In genomic region chr18:986071-986470, GRCh38 we compare ENCODE assay signal across 16 cellular contexts.
A peak's percentile ranks its signal among the peaks of the same experiment; 100 is the strongest.
DNase-seq lines count a peak whose midpoint lies in the region; ATAC-seq, FAIRE-seq and TF ChIP-seq lines count a peak whose summit lies in the region.
"Had no signal": no experiment of that assay in that cellular context is flagged by ENCODE, and none has a peak within 500 bp of the region (broad histone marks: within the 10 kb centered on the region; RNA-seq: fewer than 3 reads in every experiment).

No MANE protein-coding gene starts in this region.

- ATAC-seq in HG03045 (IDR thresholded peaks at IDR 0.05; ENCODE audit: unreplicated experiment) (no peak), SK-N-SH treated with all-trans-retinoic acid at 6 μM for 48 hours (no peak)
- ATAC-seq: stimulated activated naive CD8-positive, alpha-beta T cell treated with anti-CD3 and anti-CD28 coated beads, Interleukin-15, amount 100 ng/mL, for 72 hours had no signal

- FAIRE-seq in bronchial epithelial cell (lab: Jason Lieb, UNC), result peak; percentile 68
- FAIRE-seq in urothelium cell line (lab: Jason Lieb, UNC), result peak; percentile 85

- DNase-seq in DMS 273 (lab: John Stamatoyannopoulos, UW; ENCODE audit: unreplicated experiment), result peak; percentile 56
- DNase-seq in DMS 273 treated with DMSO at 0.1 percent for 48 hours (lab: John Stamatoyannopoulos, UW), result no peak
- DNase-seq in NCI-H2196 treated with DMSO at 0.1 percent for 48 hours (lab: John Stamatoyannopoulos, UW; ENCODE audit: unreplicated experiment), result peak; percentile 70
- no peak for DNase-seq in bronchial epithelial cell (ENCODE audit: low read depth)
- DNase-seq in urothelium cell line (ENCODE audit: low spot score), result no peak
- no peak for DNase-seq in NK-92 (lab: John Stamatoyannopoulos, UW; ENCODE audit: unreplicated experiment)
- DNase-seq: activated CD8-positive, alpha-beta memory T cell treated with anti-CD3 and anti-CD28 coated beads for 24 hours; activated naive CD4-positive, alpha-beta T cell; CD4-positive, CD25-positive, alpha-beta regulatory T cell; left cardiac atrium; NCI-H1417 treated with DMSO at 0.1 percent for 48 hours; psoas muscle; stimulated activated naive CD8-positive, alpha-beta T cell treated with anti-CD3 and anti-CD28 coated beads, Interleukin-15, amount 100 ng/mL, for 72 hours had no signal

- no peak overlapping the region for H3K4me3 ChIP-seq in bronchial epithelial cell (ENCODE audit: low read depth, low read length)
- H3K4me3 ChIP-seq: esophagus muscularis mucosa, psoas muscle had no signal

- no peaks in the 10 kb centered on the region for H3K27me3 ChIP-seq in bronchial epithelial cell (ENCODE audit: control insufficient read depth, insufficient read depth, low read length)
- H3K27me3 ChIP-seq: esophagus muscularis mucosa had no signal

- H3K36me3 ChIP-seq in bronchial epithelial cell (ENCODE audit: control insufficient read depth, insufficient read depth, low read length), result no peaks in the 10 kb centered on the region
- H3K36me3 ChIP-seq: esophagus muscularis mucosa had no signal

- no peak for TF ChIP-seq CTCF in bronchial epithelial cell (IDR thresholded peaks at IDR 0.05; ENCODE audit: insufficient read depth, low read length, severe bottlenecking)

TF ChIP-seq in SK-N-SH treated with all-trans-retinoic acid at 6 μM for 48 hours, 23 proteins besides CTCF, POLR2A, EP300 and RAD21:
- TF ChIP-seq ZNF565 (CRISPR knock-in tag; conservative IDR thresholded peaks at IDR 0.05; ENCODE audit: low read depth) (no peak), ZC3H10 (CRISPR knock-in tag; IDR thresholded peaks at IDR 0.05) (no peak), ZNF70 (CRISPR knock-in tag; IDR thresholded peaks at IDR 0.05) (no peak), OSR1 (CRISPR knock-in tag; IDR thresholded peaks at IDR 0.05) (no peak), ISL1 (CRISPR knock-in tag; IDR thresholded peaks at IDR 0.05) (no peak), BACH2 (CRISPR knock-in tag; IDR thresholded peaks at IDR 0.05; ENCODE audit: borderline replicate concordance) (no peak), ZNF8 (CRISPR knock-in tag; IDR thresholded peaks at IDR 0.05) (no peak), ARNTL (CRISPR knock-in tag; IDR thresholded peaks at IDR 0.05; ENCODE audit: borderline replicate concordance, low read depth) (no peak), PATZ1 (CRISPR knock-in tag; IDR thresholded peaks at IDR 0.05; ENCODE audit: borderline replicate concordance) (no peak)

Comparison
In these comparisons a context has a peak if more than half of its experiments do, and no peak if none do; other contexts are left out.
1. DNase-seq: peak in DMS 273 (single experiment) and NCI-H2196 treated with DMSO at 0.1 percent for 48 hours (single experiment); none in DMS 273 treated with DMSO at 0.1 percent for 48 hours (single experiment), bronchial epithelial cell (single experiment), urothelium cell line (single experiment) and NK-92 (single experiment).